Comparison of ENCODE assay signal across 8 cellular contexts in genomic region chr22:29553391-29554224, GRCh38. TPM values are rescaled to one million over a fixed set of nuclear protein-coding genes. Genes with fewer than 3 reads are reported as not detected.
DNase-seq lines count a peak whose midpoint lies in the region; ATAC-seq and TF ChIP-seq lines count a peak whose summit lies in the region.

Gene THOC5, minus strand, starts transcription at chr22:29553757. Its CDS starts 4,610 bp downstream, at chr22:29549147.

- peaks cover 0 to 2% of the 10 kb centered on the region in 2 donors for H3K4me1 ChIP-seq in lung (ENCODE audit: control insufficient read depth in 2 of 2, insufficient read depth in 2 of 2, low read length in 2 of 2)

- no peaks in the 10 kb centered on the region for H3K9me3 ChIP-seq in lung (ENCODE audit: control insufficient read depth in 2 of 2, insufficient read depth in 1 of 2, low read length in 1 of 2)

- TF ChIP-seq CTCF in lung (IDR thresholded peaks at IDR 0.05; ENCODE audit: control extremely low read depth, extremely low read depth) = peak; percentile 44

- H3K27me3 ChIP-seq in lung (ENCODE audit: control insufficient read depth, insufficient read depth) = no peaks in the 10 kb centered on the region

- ATAC-seq in GM19468 (IDR thresholded peaks at IDR 0.05; ENCODE audit: extremely low read depth, unreplicated experiment) (peak; percentile 83), lung (ENCODE audit: insufficient read depth, low FRiP score) (peak; percentile 96)

- peaks cover 4 to 17% of the 10 kb centered on the region in 2 donors for H3K36me3 ChIP-seq in lung (ENCODE audit: control insufficient read depth in 2 of 2, insufficient read depth in 2 of 2, low read length in 2 of 2)

- H3K27ac ChIP-seq in lung (ENCODE audit: low read depth in 1 of 2, low read length in 1 of 2) = peak within 1 kb of the TSS; percentile 81 to 91

- 1% methylated on average over 41 to 43 of the region's 43 CpGs for WGBS in lung, 2 donors

- peak within 1 kb of the TSS; percentile 74 for H3K4me3 ChIP-seq in lung

- peak; percentile 98 for DNase-seq in COLO829 (ENCODE audit: low spot score)
- peak; percentile 76 for DNase-seq in HS-5 (ENCODE audit: low read depth)
- DNase-seq in NK-92 (lab: John Stamatoyannopoulos, UW; ENCODE audit: unreplicated experiment) = peak; percentile 30
- DNase-seq in activated CD8-positive, alpha-beta memory T cell treated with anti-CD3 and anti-CD28 coated beads for 1 hour (ENCODE audit: extremely low read depth in 1 of 2, low read depth in 1 of 2) = peak; percentile 65 to 75
- peak; percentile 79 for DNase-seq in effector CD4-positive, alpha-beta T cell
- peak; percentile 95 for DNase-seq in lung (ENCODE audit: low spot score)
- peak; percentile 77 to 80 (median 79) for DNase-seq in stimulated activated CD4-positive, alpha-beta T cell treated with anti-CD3 and anti-CD28 coated beads, TNF-alpha, amount 100 ng/mL, for 4 hours (ENCODE audit: low read depth in 3 of 3)

RNA-seq across cellular contexts. Expression of gene THOC5, which starts in this region (rescaled TPM):
- total RNA-seq in lung = 10 to 100 TPM; 34.3 to 51.8 TPM
- 10 to 100 TPM; 21.0 to 21.4 TPM for polyA plus RNA-seq in lung

Comparison
In these comparisons a context has a peak if more than half of its experiments do, and no peak if none do; other contexts are left out.
1. Peak in every context shown above with its lines: DNase-seq, ATAC-seq, H3K4me3 ChIP-seq and H3K27ac ChIP-seq.
2. DNase-seq: peak in every context shown above with its lines; median percentile 98 in COLO829; 95 in lung; 79 in effector CD4-positive, alpha-beta T cell; 79 in stimulated activated CD4-positive, alpha-beta T cell treated with anti-CD3 and anti-CD28 coated beads, TNF-alpha, amount 100 ng/mL, for 4 hours; 76 in HS-5; 70 in activated CD8-positive, alpha-beta memory T cell treated with anti-CD3 and anti-CD28 coated beads for 1 hour; 30 in NK-92.